ENCODE assay signal across 13 cellular contexts in genomic region chr1:212459656-212460055, GRCh38.
"Had no signal": no experiment of that assay in that cellular context is flagged by ENCODE, and none has a peak within 500 bp of the region (broad histone marks: within the 10 kb centered on the region; RNA-seq: fewer than 3 reads in every experiment).

No MANE protein-coding gene starts in this region.

- H3K27me3 ChIP-seq: gastrocnemius medialis, left lung, neutrophil had no signal

- H3K36me3 ChIP-seq: gastrocnemius medialis, left lung, neutrophil, thoracic aorta had no signal

- H3K4me3 ChIP-seq: gastrocnemius medialis, left lung, smooth muscle cell, thoracic aorta had no signal

- H3K27ac ChIP-seq: gastrocnemius medialis, left lung, neutrophil, thoracic aorta had no signal

- DNase-seq: activated CD4-positive, alpha-beta T cell treated with anti-CD3 and anti-CD28 coated beads for 48 hours; activated CD8-positive, alpha-beta T cell treated with anti-CD3 and anti-CD28 coated beads for 36 hours; activated T-cell treated with anti-CD3 and anti-CD28 coated beads, Interleukin-2, amount 50 U/mL, for 48 hours; effector memory CD8-positive, alpha-beta T cell; gastrocnemius medialis; left lung; mammary epithelial cell; naive thymus-derived CD8-positive, alpha-beta T cell; right cardiac atrium had no signal

- H3K9me3 ChIP-seq: gastrocnemius medialis, left lung, neutrophil, thoracic aorta had no signal

- ATAC-seq: activated CD8-positive, alpha-beta T cell treated with anti-CD3 and anti-CD28 coated beads for 36 hours; effector memory CD8-positive, alpha-beta T cell; gastrocnemius medialis; left lung; naive thymus-derived CD8-positive, alpha-beta T cell; right cardiac atrium; WTC11 had no signal
